Comparison of ENCODE assay signal across 2 cellular contexts in the genomic region with DNA sequence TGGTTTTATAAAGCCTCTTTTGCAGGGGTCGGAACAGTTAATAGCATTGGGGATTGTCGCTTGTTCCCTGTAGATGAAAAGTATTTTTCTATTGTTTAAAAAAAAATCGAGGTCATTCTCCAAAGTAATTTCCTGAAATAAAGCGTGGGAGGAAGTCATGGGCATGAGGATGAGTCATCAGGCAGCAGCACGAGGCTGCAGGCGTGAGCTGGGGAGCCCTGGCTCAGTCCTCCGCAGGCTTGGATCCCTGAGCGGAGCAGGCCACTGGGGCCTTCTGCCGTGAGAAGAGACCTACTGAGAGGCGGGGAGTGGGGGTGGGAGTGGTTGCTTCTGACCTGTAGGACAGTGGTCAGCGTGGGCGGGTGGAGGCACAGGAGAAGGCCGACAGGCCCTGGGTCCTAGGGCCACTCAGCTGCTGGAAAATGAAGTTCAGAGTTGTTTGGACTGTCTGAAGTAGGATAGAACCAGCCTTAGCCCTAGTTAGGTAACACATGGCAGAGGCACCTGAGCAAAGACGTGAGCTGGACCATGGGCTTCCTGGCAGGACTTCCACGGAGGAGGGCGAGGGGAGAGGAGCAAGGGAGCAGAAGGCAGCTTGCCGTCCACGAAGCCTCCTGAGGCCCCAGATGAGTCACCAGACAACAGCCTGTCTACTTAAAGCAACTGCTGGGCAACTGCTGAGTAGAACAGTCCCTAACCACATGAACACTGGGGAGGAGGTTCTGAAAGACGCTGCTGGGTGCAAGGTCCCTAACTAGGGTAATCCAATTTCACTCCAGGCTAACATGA.
TF ChIP-seq lines count a peak whose summit lies in the region.

No MANE protein-coding gene starts in this region.

TF ChIP-seq in WTC11, 78 proteins besides CTCF, POLR2A, EP300 and RAD21:
- TF ChIP-seq GABPB1 (CRISPR knock-in tag; IDR thresholded peaks at IDR 0.05) (peak; percentile 68), FOXJ3 (CRISPR knock-in tag; IDR thresholded peaks at IDR 0.05; ENCODE audit: borderline replicate concordance) (no peak)

TF ChIP-seq in H1, 55 proteins besides CTCF, POLR2A, EP300 and RAD21:
- TF ChIP-seq KDM5A (IDR thresholded peaks at IDR 0.05; ENCODE audit: low read length), result no peak
- TF ChIP-seq ZNF274 (IDR thresholded peaks at IDR 0.05; ENCODE audit: borderline replicate concordance, extremely low read depth, low read length), result no peak
- no peak for TF ChIP-seq SAP30 (IDR thresholded peaks at IDR 0.05; ENCODE audit: insufficient read depth, insufficient replicate concordance, low read length)
- TF ChIP-seq JUND (IDR thresholded peaks at IDR 0.05; ENCODE audit: low read length), result peak; percentile 96
- 0 out of 2 replicates have a peak, but pooled peaks have one; percentile 6 for TF ChIP-seq SP1 (IDR thresholded peaks at IDR 0.05; ENCODE audit: low read depth, low read length)
- no peak for TF ChIP-seq TEAD4 (IDR thresholded peaks at IDR 0.05; ENCODE audit: low read depth, low read length)
- TF ChIP-seq ASH2L (IDR thresholded peaks at IDR 0.05; ENCODE audit: low read length), result no peak
- no peak for TF ChIP-seq CTBP2 (IDR thresholded peaks at IDR 0.05; ENCODE audit: borderline replicate concordance, insufficient read depth, insufficient read length, low read length)
- TF ChIP-seq, protein P1, sequence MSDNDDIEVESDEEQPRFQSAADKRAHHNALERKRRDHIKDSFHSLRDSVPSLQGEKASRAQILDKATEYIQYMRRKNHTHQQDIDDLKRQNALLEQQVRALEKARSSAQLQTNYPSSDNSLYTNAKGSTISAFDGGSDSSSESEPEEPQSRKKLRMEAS (IDR thresholded peaks at IDR 0.05), result peak; percentile 90
- no peak for TF ChIP-seq TBP (IDR thresholded peaks at IDR 0.05; ENCODE audit: low read depth, low read length)
- TF ChIP-seq RFX5 (IDR thresholded peaks at IDR 0.05; ENCODE audit: borderline replicate concordance, low read depth, low read length), result no peak
- no peak for TF ChIP-seq KDM1A (IDR thresholded peaks at IDR 0.05; ENCODE audit: borderline replicate concordance, low read length)
- TF ChIP-seq FOSL1 (IDR thresholded peaks at IDR 0.05; ENCODE audit: insufficient read depth, low read depth, low read length), result 0 out of 2 replicates have a peak, but pooled peaks have one; percentile 6
- TF ChIP-seq BACH1 (IDR thresholded peaks at IDR 0.05; ENCODE audit: low read length), result no peak
- TF ChIP-seq, protein P2, sequence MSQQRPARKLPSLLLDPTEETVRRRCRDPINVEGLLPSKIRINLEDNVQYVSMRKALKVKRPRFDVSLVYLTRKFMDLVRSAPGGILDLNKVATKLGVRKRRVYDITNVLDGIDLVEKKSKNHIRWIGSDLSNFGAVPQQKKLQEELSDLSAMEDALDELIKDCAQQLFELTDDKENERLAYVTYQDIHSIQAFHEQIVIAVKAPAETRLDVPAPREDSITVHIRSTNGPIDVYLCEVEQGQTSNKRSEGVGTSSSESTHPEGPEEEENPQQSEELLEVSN (IDR thresholded peaks at IDR 0.05), result peak; percentile 89
- TF ChIP-seq EZH2 (IDR thresholded peaks at IDR 0.05; ENCODE audit: low read depth, low read length, severe bottlenecking), result no peak
- no peak for TF ChIP-seq HDAC6 (IDR thresholded peaks at IDR 0.05; ENCODE audit: low read depth, low read length)
- peak; percentile 70 for TF ChIP-seq EGR1 (IDR thresholded peaks at IDR 0.05; ENCODE audit: borderline replicate concordance, low read depth, low read length)
- no peak for TF ChIP-seq SIX5 (IDR thresholded peaks at IDR 0.05; ENCODE audit: low read depth, low read length)
- TF ChIP-seq BCL11A (IDR thresholded peaks at IDR 0.05; ENCODE audit: low read depth in 2 of 2, low read length in 2 of 2), result no peak
- TF ChIP-seq, protein P3, sequence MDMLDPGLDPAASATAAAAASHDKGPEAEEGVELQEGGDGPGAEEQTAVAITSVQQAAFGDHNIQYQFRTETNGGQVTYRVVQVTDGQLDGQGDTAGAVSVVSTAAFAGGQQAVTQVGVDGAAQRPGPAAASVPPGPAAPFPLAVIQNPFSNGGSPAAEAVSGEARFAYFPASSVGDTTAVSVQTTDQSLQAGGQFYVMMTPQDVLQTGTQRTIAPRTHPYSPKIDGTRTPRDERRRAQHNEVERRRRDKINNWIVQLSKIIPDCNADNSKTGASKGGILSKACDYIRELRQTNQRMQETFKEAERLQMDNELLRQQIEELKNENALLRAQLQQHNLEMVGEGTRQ (IDR thresholded peaks at IDR 0.05; ENCODE audit: low read length), result no peak
- peak; percentile 85 for TF ChIP-seq POLR2AphosphoS5 (IDR thresholded peaks at IDR 0.05; ENCODE audit: low read depth, low read length)
- TF ChIP-seq, protein P4, sequence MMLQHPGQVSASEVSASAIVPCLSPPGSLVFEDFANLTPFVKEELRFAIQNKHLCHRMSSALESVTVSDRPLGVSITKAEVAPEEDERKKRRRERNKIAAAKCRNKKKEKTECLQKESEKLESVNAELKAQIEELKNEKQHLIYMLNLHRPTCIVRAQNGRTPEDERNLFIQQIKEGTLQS (IDR thresholded peaks at IDR 0.05; ENCODE audit: insufficient read depth, low read depth, low read length), result 0 out of 2 replicates have a peak, but pooled peaks have one; percentile 11
